2 cellular contexts compared by ENCODE assay signal in the genomic region with DNA sequence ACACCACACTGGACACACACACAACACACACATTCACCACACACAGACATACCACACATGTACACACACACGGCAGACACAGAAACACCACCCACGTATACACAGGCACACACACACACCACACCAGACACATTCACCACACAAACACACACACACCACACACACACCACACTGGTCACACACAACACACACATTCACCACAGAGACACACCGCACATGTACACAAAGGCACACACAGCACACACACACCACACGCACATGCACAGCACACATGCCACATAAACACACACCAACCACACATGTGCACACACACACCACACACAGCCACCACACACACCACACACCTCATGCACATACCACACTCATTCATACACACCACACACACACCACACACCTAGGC.
TF ChIP-seq lines count a peak whose summit lies in the region.

No MANE protein-coding gene starts in this region.

TF ChIP-seq in HEK293, 187 proteins besides CTCF, POLR2A, EP300 and RAD21 (continued from another document):
- TF ChIP-seq ZNF501 (tag by site-specific recombination; IDR thresholded peaks at IDR 0.05) (no peak), ZNF621 (tag by site-specific recombination; IDR thresholded peaks at IDR 0.05) (0 out of 2 replicates have a peak, but pooled peaks have one; percentile 8), ZNF239 (tag by site-specific recombination; IDR thresholded peaks at IDR 0.05) (0 out of 2 replicates have a peak, but pooled peaks have one; percentile 33), ZNF266 (tag by site-specific recombination; IDR thresholded peaks at IDR 0.05; ENCODE audit: low read depth) (0 out of 2 replicates have a peak, but pooled peaks have one; percentile 13), ZNF184 (tag by site-specific recombination; IDR thresholded peaks at IDR 0.05) (no peak), EGR2 (tag by site-specific recombination; IDR thresholded peaks at IDR 0.05; ENCODE audit: low read depth) (0 out of 2 replicates have a peak, but pooled peaks have one; percentile 13), ZNF530 (tag by site-specific recombination; IDR thresholded peaks at IDR 0.05; ENCODE audit: low read depth) (no peak), ZNF785 (tag by site-specific recombination; IDR thresholded peaks at IDR 0.05) (peak; percentile 62; the same call in 1 of the 2 replicates), ZNF514 (tag by site-specific recombination; IDR thresholded peaks at IDR 0.05) (peak; percentile 72; the same call in 1 of the 2 replicates), ZNF776 (tag by site-specific recombination; IDR thresholded peaks at IDR 0.05; ENCODE audit: borderline replicate concordance) (0 out of 2 replicates have a peak, but pooled peaks have one; percentile 15), ZNF747 (tag by site-specific recombination; IDR thresholded peaks at IDR 0.05) (no peak; the same call in 1 of the 2 replicates), ZNF658 (tag by site-specific recombination; IDR thresholded peaks at IDR 0.05) (0 out of 2 replicates have a peak, but pooled peaks have one; percentile 42), ZNF416 (tag by site-specific recombination; IDR thresholded peaks at IDR 0.05) (no peak)
- TF ChIP-seq, protein P1, sequence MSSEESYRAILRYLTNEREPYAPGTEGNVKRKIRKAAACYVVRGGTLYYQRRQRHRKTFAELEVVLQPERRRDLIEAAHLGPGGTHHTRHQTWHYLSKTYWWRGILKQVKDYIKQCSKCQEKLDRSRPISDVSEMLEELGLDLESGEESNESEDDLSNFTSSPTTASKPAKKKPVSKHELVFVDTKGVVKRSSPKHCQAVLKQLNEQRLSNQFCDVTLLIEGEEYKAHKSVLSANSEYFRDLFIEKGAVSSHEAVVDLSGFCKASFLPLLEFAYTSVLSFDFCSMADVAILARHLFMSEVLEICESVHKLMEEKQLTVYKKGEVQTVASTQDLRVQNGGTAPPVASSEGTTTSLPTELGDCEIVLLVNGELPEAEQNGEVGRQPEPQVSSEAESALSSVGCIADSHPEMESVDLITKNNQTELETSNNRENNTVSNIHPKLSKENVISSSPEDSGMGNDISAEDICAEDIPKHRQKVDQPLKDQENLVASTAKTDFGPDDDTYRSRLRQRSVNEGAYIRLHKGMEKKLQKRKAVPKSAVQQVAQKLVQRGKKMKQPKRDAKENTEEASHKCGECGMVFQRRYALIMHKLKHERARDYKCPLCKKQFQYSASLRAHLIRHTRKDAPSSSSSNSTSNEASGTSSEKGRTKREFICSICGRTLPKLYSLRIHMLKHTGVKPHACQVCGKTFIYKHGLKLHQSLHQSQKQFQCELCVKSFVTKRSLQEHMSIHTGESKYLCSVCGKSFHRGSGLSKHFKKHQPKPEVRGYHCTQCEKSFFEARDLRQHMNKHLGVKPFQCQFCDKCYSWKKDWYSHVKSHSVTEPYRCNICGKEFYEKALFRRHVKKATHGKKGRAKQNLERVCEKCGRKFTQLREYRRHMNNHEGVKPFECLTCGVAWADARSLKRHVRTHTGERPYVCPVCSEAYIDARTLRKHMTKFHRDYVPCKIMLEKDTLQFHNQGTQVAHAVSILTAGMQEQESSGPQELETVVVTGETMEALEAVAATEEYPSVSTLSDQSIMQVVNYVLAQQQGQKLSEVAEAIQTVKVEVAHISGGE (tag by site-specific recombination; conservative IDR thresholded peaks at IDR 0.05; ENCODE audit: low read depth): no peak
- TF ChIP-seq, protein P2, sequence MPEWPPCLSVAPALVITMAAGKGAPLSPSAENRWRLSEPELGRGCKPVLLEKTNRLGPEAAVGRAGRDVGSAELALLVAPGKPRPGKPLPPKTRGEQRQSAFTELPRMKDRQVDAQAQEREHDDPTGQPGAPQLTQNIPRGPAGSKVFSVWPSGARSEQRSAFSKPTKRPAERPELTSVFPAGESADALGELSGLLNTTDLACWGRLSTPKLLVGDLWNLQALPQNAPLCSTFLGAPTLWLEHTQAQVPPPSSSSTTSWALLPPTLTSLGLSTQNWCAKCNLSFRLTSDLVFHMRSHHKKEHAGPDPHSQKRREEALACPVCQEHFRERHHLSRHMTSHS (tag by site-specific recombination; IDR thresholded peaks at IDR 0.05): peak; percentile 11; the same call in 1 of the 2 replicates

TF ChIP-seq in H1, 55 proteins besides CTCF, POLR2A, EP300 and RAD21 (continued from another document):
- TF ChIP-seq, protein P3, sequence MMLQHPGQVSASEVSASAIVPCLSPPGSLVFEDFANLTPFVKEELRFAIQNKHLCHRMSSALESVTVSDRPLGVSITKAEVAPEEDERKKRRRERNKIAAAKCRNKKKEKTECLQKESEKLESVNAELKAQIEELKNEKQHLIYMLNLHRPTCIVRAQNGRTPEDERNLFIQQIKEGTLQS (IDR thresholded peaks at IDR 0.05; ENCODE audit: insufficient read depth, low read depth, low read length): no peak
- TF ChIP-seq EZH2 (IDR thresholded peaks at IDR 0.05; ENCODE audit: low read depth, low read length, severe bottlenecking): no peak
